24 cellular contexts compared by ENCODE assay signal in the genomic region with DNA sequence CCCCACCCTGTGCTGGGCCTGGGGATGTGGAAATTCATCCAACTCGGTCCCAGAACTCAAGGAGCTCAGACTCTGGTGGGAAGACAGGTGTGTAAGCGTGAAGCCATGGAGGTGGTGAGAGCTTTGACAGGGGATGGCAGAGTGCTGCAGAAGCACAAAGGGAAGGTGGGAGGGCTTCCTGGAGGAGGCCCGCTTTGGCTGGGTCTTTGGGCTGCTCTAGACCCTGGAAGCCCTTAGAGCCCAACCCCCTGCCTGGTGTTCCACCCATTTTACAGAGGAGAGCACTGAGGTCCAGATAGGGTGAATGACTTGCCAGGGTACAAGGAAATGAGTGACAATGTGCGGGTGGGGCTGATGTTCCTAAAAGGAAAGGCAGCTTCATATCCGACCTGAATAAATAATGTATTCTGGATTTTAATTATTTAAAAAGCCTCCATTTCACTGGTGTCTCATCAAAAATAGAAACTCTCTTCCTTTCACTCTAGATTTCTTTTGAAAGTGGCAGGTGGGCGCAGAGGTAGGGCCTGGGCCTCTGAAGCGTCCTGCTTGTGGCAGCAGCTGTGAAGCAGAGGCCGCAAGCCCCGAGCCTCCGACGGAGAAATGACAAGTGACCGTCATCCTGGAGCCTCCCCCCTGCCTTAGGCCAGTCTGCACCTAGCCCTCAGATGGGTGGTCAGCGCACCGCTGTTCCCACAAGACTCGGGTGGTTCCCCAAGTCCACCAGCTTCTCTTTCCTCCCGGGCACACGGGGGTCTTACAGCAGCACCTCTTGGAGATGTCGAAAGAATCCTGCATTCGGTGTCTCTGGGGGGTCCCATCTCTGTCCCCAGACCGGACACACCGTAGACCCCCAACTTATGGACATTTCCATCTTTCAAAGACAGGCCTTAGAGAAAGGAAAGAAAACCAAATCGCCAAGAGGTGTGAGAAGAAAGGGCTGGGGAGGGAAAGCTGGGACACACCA.
DNase-seq lines count a peak whose midpoint lies in the region; ATAC-seq, FAIRE-seq and TF ChIP-seq lines count a peak whose summit lies in the region.
"Had no signal": no experiment of that assay in that cellular context is flagged by ENCODE, and none has a peak within 500 bp of the region (broad histone marks: within the 10 kb centered on the region; RNA-seq: fewer than 3 reads in every experiment).

No MANE protein-coding gene starts in this region.

- ATAC-seq in activated T-helper 17 cell treated with anti-CD3 and anti-CD28 coated beads, Interleukin-2, amount 50 U/mL, for 72 hours (replicated peaks), result no peak
- ATAC-seq in HepG2, result no peak
- no peak for ATAC-seq in GM19351 (IDR thresholded peaks at IDR 0.05; ENCODE audit: unreplicated experiment)

- TF ChIP-seq RAD21 in HepG2 (CRISPR knock-in tag; IDR thresholded peaks at IDR 0.05), result no peak

- no peak for TF ChIP-seq POLR2A in HepG2 (IDR thresholded peaks at IDR 0.05; ENCODE audit: insufficient read depth in 1 of 2, low read depth in 2 of 2, low read length in 2 of 2)

- no peak overlapping the region for H3K4me3 ChIP-seq in BLaER1 treated with 17β-estradiol and CSF1 and Interleukin-3, amounts not matched to agents 10 nM and 100 nM
- H3K4me3 ChIP-seq in HepG2 (replicated peaks in 1 of 3; ENCODE audit: insufficient read depth in 1 of 3, low read depth in 2 of 3, low read length in 3 of 3), result no peak overlapping the region
- H3K4me3 ChIP-seq in skin epidermis, result no peak overlapping the region
- H3K4me3 ChIP-seq: PC-9, stomach, tibial artery had no signal

- H4K20me1 ChIP-seq in BLaER1 treated with 17β-estradiol and CSF1 and Interleukin-3, amounts not matched to agents 10 nM and 100 nM, result no peaks in the 10 kb centered on the region
- H4K20me1 ChIP-seq in HepG2 (ENCODE audit: insufficient read depth, low read length), result no peaks in the 10 kb centered on the region

- CTCF ChIA-PET in HepG2 (lab: Yijun Ruan, JAX; ENCODE audit: low intra/inter-chr PET ratio, low total read pairs), result no interaction called here

- BruUV-seq in HepG2 (replicated peaks; lab: Mats Ljungman, UMichigan), result no TSS peak

- peaks cover 0 to 4% (median 0%) of the 10 kb centered on the region in 11 experiments; a peak in 2 of 22 replicates for H3K9me3 ChIP-seq in BLaER1 treated with 17β-estradiol and CSF1 and Interleukin-3, amounts not matched to agents 10 nM and 100 nM (replicated peaks in 1 of 11)
- H3K9me3 ChIP-seq in HepG2 (ENCODE audit: low read length), result no peaks in the 10 kb centered on the region
- H3K9me3 ChIP-seq: stomach, tibial artery had no signal

- peaks cover 19% of the 10 kb centered on the region for H3K4me1 Mint-ChIP-seq in activated T-helper 17 cell treated with anti-CD3 and anti-CD28 coated beads, Interleukin-2, amount 50 U/mL, for 72 hours
- H3K4me1 Mint-ChIP-seq in activated T-helper 1 cell treated with anti-CD3 and anti-CD28 coated beads, Interleukin-12 subunit alpha, Interleukin-12 subunit beta, Interleukin-2, Interleukin-4 antibody, amounts not matched to agents 30 ng/mL and 10 ng/mL and 1 ng/mL, durations not matched to agents 14 hours and 24 hours and 36 hours (ENCODE audit: low read depth), result peaks cover 19% of the 10 kb centered on the region

- H3K27me3 Mint-ChIP-seq in activated T-helper 17 cell treated with anti-CD3 and anti-CD28 coated beads, Interleukin-2, amount 50 U/mL, for 72 hours, result no peaks in the 10 kb centered on the region
- no peaks in the 10 kb centered on the region for H3K27me3 Mint-ChIP-seq in activated T-helper 1 cell treated with anti-CD3 and anti-CD28 coated beads, Interleukin-12 subunit alpha, Interleukin-12 subunit beta, Interleukin-2, Interleukin-4 antibody, amounts not matched to agents 30 ng/mL and 10 ng/mL and 1 ng/mL, durations not matched to agents 14 hours and 24 hours and 36 hours (ENCODE audit: insufficient read depth)
- H3K27me3 Mint-ChIP-seq: activated CD4-positive, alpha-beta memory T cell treated with anti-CD3 and anti-CD28 coated beads, Interleukin-2, amount 10 ng/mL, durations not matched to agents 7 days and 5 days had no signal

- no peak for DNase-seq in HepG2 (ENCODE audit: low spot score)
- no peak for DNase-seq in NCI-H2196 treated with DMSO at 0.1 percent for 48 hours (lab: John Stamatoyannopoulos, UW; ENCODE audit: unreplicated experiment)
- DNase-seq in activated T-helper 1 cell treated with anti-CD3 and anti-CD28 coated beads, Interleukin-12 subunit alpha, Interleukin-12 subunit beta, Interleukin-2, Interleukin-4 antibody, amounts not matched to agents 30 ng/mL and 10 ng/mL and 1 ng/mL, durations not matched to agents 14 hours and 24 hours and 36 hours (ENCODE audit: low spot score), result no peak
- no peak for DNase-seq in activated effector memory CD4-positive, alpha-beta T cell treated with Interleukin-2 at 50 U/mL for 16 hours
- DNase-seq: activated CD4-positive, alpha-beta memory T cell treated with anti-CD3 and anti-CD28 coated beads, Interleukin-2, amount 10 ng/mL, durations not matched to agents 7 days and 5 days; activated CD4-positive, alpha-beta T cell treated with anti-CD3 and anti-CD28 coated beads for 1 hour; activated CD8-positive, alpha-beta memory T cell treated with anti-CD3 and anti-CD28 coated beads, Interleukin-2, amount 50 U/mL, for 4 hours; activated naive CD8-positive, alpha-beta T cell treated with anti-CD3 and anti-CD28 coated beads, Interleukin-2, amount 10 ng/mL, durations not matched to agents 7 days and 5 days; central memory CD4-positive, alpha-beta T cell; COR-L47; HCEC 1CT; immature natural killer cell; NCI-H1417 treated with DMSO at 0.1 percent for 48 hours; NCI-H2029 treated with DMSO at 0.1 percent for 48 hours; NCI-H526 treated with DMSO at 0.1 percent for 48 hours; SHP77 treated with DMSO at 0.1 percent for 48 hours; stimulated activated CD8-positive, alpha-beta memory T cell treated with anti-CD3 and anti-CD28 coated beads, Interleukin-4, amount 100 ng/mL, for 48 hours; stomach had no signal

- H3K4me3 Mint-ChIP-seq in activated T-helper 17 cell treated with anti-CD3 and anti-CD28 coated beads, Interleukin-2, amount 50 U/mL, for 72 hours, result no peak overlapping the region
- H3K4me3 Mint-ChIP-seq in activated T-helper 1 cell treated with anti-CD3 and anti-CD28 coated beads, Interleukin-12 subunit alpha, Interleukin-12 subunit beta, Interleukin-2, Interleukin-4 antibody, amounts not matched to agents 30 ng/mL and 10 ng/mL and 1 ng/mL, durations not matched to agents 14 hours and 24 hours and 36 hours, result no peak overlapping the region
- H3K4me3 Mint-ChIP-seq: activated CD4-positive, alpha-beta memory T cell treated with anti-CD3 and anti-CD28 coated beads, Interleukin-2, amount 10 ng/mL, durations not matched to agents 7 days and 5 days; activated naive CD8-positive, alpha-beta T cell treated with anti-CD3 and anti-CD28 coated beads, Interleukin-2, amount 10 ng/mL, durations not matched to agents 7 days and 5 days; immature natural killer cell had no signal

- H3K4me1 ChIP-seq in BLaER1 treated with 17β-estradiol and CSF1 and Interleukin-3, amounts not matched to agents 10 nM and 100 nM, result peaks cover 47 to 92% (median 81%) of the 10 kb centered on the region in 10 experiments
- H3K4me1 ChIP-seq in HepG2 (ENCODE audit: insufficient read depth, low read length), result peaks cover 52% of the 10 kb centered on the region

- TF ChIP-seq CTCF in HepG2 (CRISPR knock-in tag; IDR thresholded peaks at IDR 0.05), result no peak

- H3K4me2 ChIP-seq in BLaER1 treated with 17β-estradiol and CSF1 and Interleukin-3, amounts not matched to agents 10 nM and 100 nM, result peak overlapping the region in 10 of 11 experiments; percentile 20 to 93 (median 84); a peak in 19 of 22 replicates
- H3K4me2 ChIP-seq in HepG2 (ENCODE audit: low read depth, low read length), result no peak overlapping the region
- H3K4me2 ChIP-seq: PC-9 had no signal

- peak overlapping the region in 1 of 11 experiments; percentile 38; a peak in 1 of 22 replicates for H3K27ac ChIP-seq in BLaER1 treated with 17β-estradiol and CSF1 and Interleukin-3, amounts not matched to agents 10 nM and 100 nM
- no peak overlapping the region for H3K27ac ChIP-seq in HepG2 (ENCODE audit: extremely low read length, insufficient read depth, low read length)
- peak overlapping the region in 14 of 21 experiments; percentile 14 to 81 (median 60) for H3K27ac ChIP-seq in skin epidermis
- H3K27ac ChIP-seq: PC-9, stomach, tibial artery had no signal

- H3K9me3 Mint-ChIP-seq in activated T-helper 17 cell treated with anti-CD3 and anti-CD28 coated beads, Interleukin-2, amount 50 U/mL, for 72 hours, result no peaks in the 10 kb centered on the region
- H3K9me3 Mint-ChIP-seq in activated T-helper 1 cell treated with anti-CD3 and anti-CD28 coated beads, Interleukin-12 subunit alpha, Interleukin-12 subunit beta, Interleukin-2, Interleukin-4 antibody, amounts not matched to agents 30 ng/mL and 10 ng/mL and 1 ng/mL, durations not matched to agents 14 hours and 24 hours and 36 hours, result no peaks in the 10 kb centered on the region
- H3K9me3 Mint-ChIP-seq: activated naive CD8-positive, alpha-beta T cell treated with anti-CD3 and anti-CD28 coated beads, Interleukin-2, amount 10 ng/mL, durations not matched to agents 7 days and 5 days; immature natural killer cell had no signal

- intact Hi-C loops in HepG2 (cut with micrococcal nuclease; ENCODE audit: unreplicated experiment), result loop anchor here (5.0 kb wide), 1 partner anchor 215 kb away; a partner anchor contains a TSS
- intact Hi-C loops in activated T-helper 1 cell treated with anti-CD3 and anti-CD28 coated beads, Interleukin-12 subunit alpha, Interleukin-12 subunit beta, Interleukin-2, Interleukin-4 antibody, amounts not matched to agents 30 ng/mL and 10 ng/mL and 1 ng/mL, durations not matched to agents 14 hours and 24 hours and 36 hours (cut with micrococcal nuclease), result no loop called here

- H3K27me3 ChIP-seq in BLaER1 treated with 17β-estradiol and CSF1 and Interleukin-3, amounts not matched to agents 10 nM and 100 nM, result 0 out of 22 replicates have a peak, but pooled peaks cover 0 to 9% (median 0%) of the 10 kb centered on the region in 11 experiments
- H3K27me3 ChIP-seq in HepG2 (ENCODE audit: control insufficient read depth in 1 of 2, insufficient read depth in 2 of 2, low read length in 2 of 2), result peaks cover 12 to 65% of the 10 kb centered on the region in 2 experiments
- H3K27me3 ChIP-seq: stomach, tibial artery had no signal

- no peak for FAIRE-seq in HepG2 (lab: Jason Lieb, UNC)

- in situ Hi-C loops in HepG2 (cut with HindIII; ENCODE audit: extremely low pct_ligation_motif_present, low pct_unique_long_range_greater_than_20kb), result no loop called here

- no peak for TF ChIP-seq EP300 in HepG2 (IDR thresholded peaks at IDR 0.05; ENCODE audit: low read depth in 2 of 2, low read length in 2 of 2)
- TF ChIP-seq EP300 in HepG2 (CRISPR knock-in tag; IDR thresholded peaks at IDR 0.05; ENCODE audit: borderline replicate concordance), result no peak

- 0 out of 22 replicates have a peak overlapping the region, but pooled peaks of 2 of the 11 experiments have one; percentile 18 to 19 for H3K9ac ChIP-seq in BLaER1 treated with 17β-estradiol and CSF1 and Interleukin-3, amounts not matched to agents 10 nM and 100 nM
- no peak overlapping the region for H3K9ac ChIP-seq in HepG2 (ENCODE audit: insufficient read depth, low read depth, low read length)

- 58% methylated on average over 22 of the region's 22 CpGs for WGBS in HepG2 (ENCODE audit: low lambda C conversion rate)

- H3K36me3 ChIP-seq in BLaER1 treated with 17β-estradiol and CSF1 and Interleukin-3, amounts not matched to agents 10 nM and 100 nM, result no peaks in the 10 kb centered on the region
- H3K36me3 ChIP-seq in HepG2 (replicated peaks in 1 of 2; ENCODE audit: control insufficient read depth in 1 of 2, insufficient read depth in 2 of 2, low read length in 2 of 2), result no peaks in the 10 kb centered on the region
- H3K36me3 ChIP-seq: stomach, tibial artery had no signal

- POLR2A ChIA-PET in HepG2 (lab: Yijun Ruan, JAX), result no interaction called here

- peak overlapping the region; percentile 43 for H3K27ac Mint-ChIP-seq in activated T-helper 17 cell treated with anti-CD3 and anti-CD28 coated beads, Interleukin-2, amount 50 U/mL, for 72 hours
- no peak overlapping the region for H3K27ac Mint-ChIP-seq in activated T-helper 1 cell treated with anti-CD3 and anti-CD28 coated beads, Interleukin-12 subunit alpha, Interleukin-12 subunit beta, Interleukin-2, Interleukin-4 antibody, amounts not matched to agents 30 ng/mL and 10 ng/mL and 1 ng/mL, durations not matched to agents 14 hours and 24 hours and 36 hours
- H3K27ac Mint-ChIP-seq: activated CD4-positive, alpha-beta memory T cell treated with anti-CD3 and anti-CD28 coated beads, Interleukin-2, amount 10 ng/mL, durations not matched to agents 7 days and 5 days; activated naive CD8-positive, alpha-beta T cell treated with anti-CD3 and anti-CD28 coated beads, Interleukin-2, amount 10 ng/mL, durations not matched to agents 7 days and 5 days had no signal

- H3K36me3 Mint-ChIP-seq in activated T-helper 17 cell treated with anti-CD3 and anti-CD28 coated beads, Interleukin-2, amount 50 U/mL, for 72 hours (ENCODE audit: low read depth), result no peaks in the 10 kb centered on the region
- H3K36me3 Mint-ChIP-seq in activated T-helper 1 cell treated with anti-CD3 and anti-CD28 coated beads, Interleukin-12 subunit alpha, Interleukin-12 subunit beta, Interleukin-2, Interleukin-4 antibody, amounts not matched to agents 30 ng/mL and 10 ng/mL and 1 ng/mL, durations not matched to agents 14 hours and 24 hours and 36 hours (ENCODE audit: low read depth), result no peaks in the 10 kb centered on the region
- H3K36me3 Mint-ChIP-seq: activated naive CD8-positive, alpha-beta T cell treated with anti-CD3 and anti-CD28 coated beads, Interleukin-2, amount 10 ng/mL, durations not matched to agents 7 days and 5 days; immature natural killer cell had no signal

- no peak overlapping the region for H2AFZ ChIP-seq in HepG2 (ENCODE audit: low read length)
- H2AFZ ChIP-seq: PC-9 had no signal

- no peaks in the 10 kb centered on the region for H3K79me2 ChIP-seq in HepG2 (ENCODE audit: insufficient read depth, low read length)
